Comparison of ENCODE assay signal across 13 cellular contexts in the genomic region with DNA sequence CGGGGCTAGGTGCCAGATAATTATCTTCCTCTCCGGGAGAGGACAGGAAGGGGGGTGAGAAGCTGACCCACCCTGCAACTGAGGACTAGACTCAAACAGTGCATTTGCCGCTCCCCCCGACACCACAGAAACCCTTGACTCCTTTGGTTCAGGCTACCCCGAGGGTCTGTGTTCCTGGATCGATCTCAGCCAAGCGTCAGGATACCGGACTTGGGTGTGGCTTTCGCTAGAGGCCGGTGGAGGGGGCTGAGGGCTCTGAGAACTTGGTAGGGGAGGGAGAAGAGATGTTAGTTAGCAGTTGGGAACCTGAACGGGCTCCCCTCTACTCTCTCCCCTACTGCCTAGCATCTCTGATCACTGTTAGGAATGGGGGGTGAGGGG. TPM values are rescaled to one million over a fixed set of nuclear protein-coding genes. Genes with fewer than 3 reads are reported as not detected.
DNase-seq lines count a peak whose midpoint lies in the region; ATAC-seq and TF ChIP-seq lines count a peak whose summit lies in the region.
"Had no signal": no experiment of that assay in that cellular context is flagged by ENCODE, and none has a peak within 500 bp of the region (broad histone marks: within the 10 kb centered on the region; RNA-seq: fewer than 3 reads in every experiment).

No MANE protein-coding gene starts in this region.

- H3K27ac ChIP-seq in right cardiac atrium (ENCODE audit: low read length), result no peak overlapping the region

- H3K4me1 ChIP-seq in right cardiac atrium (ENCODE audit: control insufficient read depth, insufficient read depth, low read length), result peaks cover 3% of the 10 kb centered on the region

- H3K27me3 Mint-ChIP-seq in nephron (ENCODE audit: low read depth), result peaks cover 92% of the 10 kb centered on the region

- 2% methylated on average over 11 of the region's 11 CpGs for WGBS in right cardiac atrium

- no peak for ATAC-seq in right cardiac atrium
- no peak for ATAC-seq in Right ventricle myocardium superior (ENCODE audit: poor library complexity)
- no peak for ATAC-seq in GM21381 (IDR thresholded peaks at IDR 0.05; ENCODE audit: unreplicated experiment)
- ATAC-seq in HG03457 (IDR thresholded peaks at IDR 0.05; ENCODE audit: unreplicated experiment), result no peak

- DNase-seq in right cardiac atrium (no peak), Right ventricle myocardium superior (no peak), cerebellum (ENCODE audit: low spot score) (peak; percentile 35), cerebellar nuclear complex (lab: John Stamatoyannopoulos, UW) (no peak)
- DNase-seq in stimulated activated naive CD4-positive, alpha-beta T cell treated with Interleukin-2 at 50 U/mL for 16 hours (lab: John Stamatoyannopoulos, UW), result no peak
- DNase-seq: activated CD8-positive, alpha-beta memory T cell treated with anti-CD3 and anti-CD28 coated beads for 24 hours; CD4-positive, alpha-beta memory T cell had no signal

- H3K4me3 Mint-ChIP-seq in nephron, result peak overlapping the region; percentile 51 to 71 (median 63)

- peaks cover 11% of the 10 kb centered on the region for H3K4me1 Mint-ChIP-seq in nephron

- peak overlapping the region; percentile 61 for H3K4me3 ChIP-seq in right cardiac atrium (ENCODE audit: low read length)

- no peaks in the 10 kb centered on the region for H3K27me3 ChIP-seq in right cardiac atrium (ENCODE audit: control insufficient read depth, insufficient read depth)

- H3K27ac Mint-ChIP-seq in nephron, result no peak overlapping the region
- H3K27ac Mint-ChIP-seq: CD4-positive, alpha-beta memory T cell had no signal

- TF ChIP-seq CTCF in nephron (IDR thresholded peaks at IDR 0.05; ENCODE audit: unreplicated experiment in 3 of 3), result no peak

- H3K9me3 ChIP-seq in right cardiac atrium (ENCODE audit: control insufficient read depth, low read length), result no peaks in the 10 kb centered on the region

- no peaks in the 10 kb centered on the region for H3K36me3 Mint-ChIP-seq in nephron (ENCODE audit: low read depth)

- H3K9me3 Mint-ChIP-seq in nephron, result peaks cover 2% of the 10 kb centered on the region

- intact Hi-C loops in right cardiac atrium (cut with DNase I), result loop anchor here in 2 of 4 donors (5.0 to 10.0 kb wide), 2 partner anchors 65 to 162 kb away; no protein-coding TSS in a partner anchor
- intact Hi-C loops in Right ventricle myocardium superior (cut with DNase I), result no loop called here

RNA-seq across cellular contexts. Expression of a gene that starts 0.8 kb away (rescaled TPM):
- total RNA-seq in right cardiac atrium, result under 1 TPM; 0.17 to 0.40 (median 0.29) TPM
- polyA plus RNA-seq in right cardiac atrium, result 0.11 TPM
- 0.11 TPM for total RNA-seq in Right ventricle myocardium superior
- total RNA-seq in cerebellum, result 96.7 TPM
- total RNA-seq: CD4-positive, alpha-beta memory T cell; HT-29; lung microvascular endothelial cell; NCI-H460 had no signal
- polyA plus RNA-seq: CD4-positive, alpha-beta memory T cell had no signal

Comparison
In these comparisons a context has a peak if more than half of its experiments do, and no peak if none do; other contexts are left out.
1. RNA of a gene that starts 0.8 kb away (total RNA-seq): 96.7 TPM in cerebellum (single experiment); 0.17 to 0.40 TPM in right cardiac atrium and 0.11 TPM in Right ventricle myocardium superior (single experiment); every median in the first group is over 10 times any median in the second.